ENCODE assay signal across 15 cellular contexts in genomic region chr20:50838322-50838625, GRCh38. TPM values are rescaled to one million over a fixed set of nuclear protein-coding genes. Genes with fewer than 3 reads are reported as not detected.
DNase-seq lines count a peak whose midpoint lies in the region; ATAC-seq and TF ChIP-seq lines count a peak whose summit lies in the region.
"Had no signal": no experiment of that assay in that cellular context is flagged by ENCODE, and none has a peak within 500 bp of the region (broad histone marks: within the 10 kb centered on the region; RNA-seq: fewer than 3 reads in every experiment).

No MANE protein-coding gene starts in this region.

- no peak overlapping the region for H3K4me3 ChIP-seq in aorta (ENCODE audit: low read length in 2 of 2)
- H3K4me3 ChIP-seq: spleen had no signal

- H3K4me1 ChIP-seq in aorta (ENCODE audit: control insufficient read depth in 1 of 2, insufficient read depth in 2 of 2, low read length in 2 of 2), result peaks cover 0 to 3% of the 10 kb centered on the region in 2 donors

- H3K4me1 Mint-ChIP-seq in chondrocyte (ENCODE audit: low read depth), result peaks cover 17% of the 10 kb centered on the region
- no peaks in the 10 kb centered on the region for H3K4me1 Mint-ChIP-seq in neural crest cell

- no peaks in the 10 kb centered on the region for H3K27me3 ChIP-seq in aorta (ENCODE audit: control insufficient read depth in 1 of 2, insufficient read depth in 2 of 2, low read length in 1 of 2)
- H3K27me3 ChIP-seq: spleen had no signal

- peak overlapping the region; percentile 36 to 95 for H3K27ac ChIP-seq in aorta (ENCODE audit: low read depth in 1 of 2, low read length in 2 of 2)

- no peaks in the 10 kb centered on the region for H3K36me3 ChIP-seq in aorta (ENCODE audit: control insufficient read depth in 1 of 2, insufficient read depth in 2 of 2, low read length in 1 of 2)

- no peak for TF ChIP-seq CTCF in chondrocyte (IDR thresholded peaks at IDR 0.05)
- TF ChIP-seq CTCF in neural crest cell (conservative IDR thresholded peaks at IDR 0.05), result no peak

- H3K36me3 Mint-ChIP-seq in chondrocyte (ENCODE audit: low read depth) (no peaks in the 10 kb centered on the region), neural crest cell (ENCODE audit: low read depth) (no peaks in the 10 kb centered on the region)

- H3K27me3 Mint-ChIP-seq in chondrocyte (ENCODE audit: low read depth), result no peaks in the 10 kb centered on the region
- H3K27me3 Mint-ChIP-seq in neural crest cell (ENCODE audit: low read depth), result no peaks in the 10 kb centered on the region
- H3K27me3 Mint-ChIP-seq: stimulated activated naive CD8-positive, alpha-beta T cell treated with anti-CD3 and anti-CD28 coated beads, Interleukin-15, amount 100 ng/mL, for 72 hours had no signal

- H3K9me3 ChIP-seq in aorta (ENCODE audit: control insufficient read depth, low read length), result no peaks in the 10 kb centered on the region
- H3K9me3 ChIP-seq: spleen had no signal

- H3K9me3 Mint-ChIP-seq in chondrocyte (ENCODE audit: low read depth) (no peaks in the 10 kb centered on the region), neural crest cell (no peaks in the 10 kb centered on the region)
- H3K9me3 Mint-ChIP-seq: stimulated activated naive CD8-positive, alpha-beta T cell treated with anti-CD3 and anti-CD28 coated beads, Interleukin-15, amount 100 ng/mL, for 72 hours had no signal

- WGBS in aorta, 2 donors, result 92 to 94% methylated on average over 8 of the region's 8 CpGs

- DNase-seq in Right ventricle myocardium inferior (ENCODE audit: missing footprints), result peak; percentile 11
- no peak for DNase-seq in cardiac septum (ENCODE audit: low spot score)
- no peak for DNase-seq in chondrocyte (ENCODE audit: low spot score)
- no peak for DNase-seq in neural crest cell (ENCODE audit: low read depth, low spot score)
- DNase-seq in aorta, result no peak
- DNase-seq in SK-N-DZ (ENCODE audit: low spot score), result no peak
- DNase-seq in DMS 273 treated with DMSO at 0.1 percent for 48 hours (lab: John Stamatoyannopoulos, UW), result no peak
- DNase-seq in stimulated activated CD4-positive, alpha-beta T cell treated with anti-CD3 and anti-CD28 coated beads, Interleukin-15, amount 100 ng/mL, for 24 hours, result no peak
- DNase-seq: activated CD4-positive, alpha-beta T cell treated with anti-CD3 and anti-CD28 coated beads for 48 hours; activated T-cell treated with anti-CD3 and anti-CD28 coated beads, Interleukin-2, amount 50 U/mL, for 48 hours; DND-41; GOT3; Right ventricle myocardium superior; spleen; stimulated activated naive CD8-positive, alpha-beta T cell treated with anti-CD3 and anti-CD28 coated beads, Interleukin-15, amount 100 ng/mL, for 72 hours had no signal

- no peak overlapping the region for H3K4me3 Mint-ChIP-seq in chondrocyte (ENCODE audit: unreplicated experiment)
- H3K4me3 Mint-ChIP-seq in neural crest cell, result no peak overlapping the region
- H3K4me3 Mint-ChIP-seq: stimulated activated naive CD8-positive, alpha-beta T cell treated with anti-CD3 and anti-CD28 coated beads, Interleukin-15, amount 100 ng/mL, for 72 hours had no signal

- H3K27ac Mint-ChIP-seq in chondrocyte (ENCODE audit: unreplicated experiment) (peak overlapping the region; percentile 45), neural crest cell (ENCODE audit: unreplicated experiment) (peak overlapping the region; percentile 71)

- no peak for ATAC-seq in Right ventricle myocardium inferior
- ATAC-seq in aorta (ENCODE audit: low FRiP score), result no peak
- ATAC-seq: stimulated activated naive CD8-positive, alpha-beta T cell treated with anti-CD3 and anti-CD28 coated beads, Interleukin-15, amount 100 ng/mL, for 72 hours had no signal

- intact Hi-C loops in Right ventricle myocardium inferior (cut with DNase I), result no loop called here
- intact Hi-C loops in cardiac septum (cut with DNase I), result no loop called here
- intact Hi-C loops in aorta (cut with DNase I), result no loop called here

RNA-seq across cellular contexts. Expression of gene BCAS4, which starts 43.4 kb away (rescaled TPM):
- 1.8 TPM for total RNA-seq in Right ventricle myocardium inferior
- total RNA-seq in cardiac septum, result 3.0 TPM
- total RNA-seq in chondrocyte, result 6.7 to 7.6 TPM (median 7.4 TPM) in 3 replicates
- total RNA-seq in neural crest cell, result 7.3 and 9.0 TPM in 2 replicates
- total RNA-seq in aorta, result 1 to 10 TPM; 4.9 to 5.4 TPM
- 1 to 10 TPM; 9.5 to 9.7 TPM for polyA plus RNA-seq in aorta
- polyA plus RNA-seq in SK-N-DZ (2014; cell fraction: cytosol; rRNA removed), result 18.4 and 26.0 TPM in 2 replicates
- polyA plus RNA-seq in SK-N-DZ (2014; cell fraction: nucleus; rRNA removed), result 28.8 and 32.0 TPM in 2 replicates
